ENCODE assay signal across 20 cellular contexts in the genomic region with DNA sequence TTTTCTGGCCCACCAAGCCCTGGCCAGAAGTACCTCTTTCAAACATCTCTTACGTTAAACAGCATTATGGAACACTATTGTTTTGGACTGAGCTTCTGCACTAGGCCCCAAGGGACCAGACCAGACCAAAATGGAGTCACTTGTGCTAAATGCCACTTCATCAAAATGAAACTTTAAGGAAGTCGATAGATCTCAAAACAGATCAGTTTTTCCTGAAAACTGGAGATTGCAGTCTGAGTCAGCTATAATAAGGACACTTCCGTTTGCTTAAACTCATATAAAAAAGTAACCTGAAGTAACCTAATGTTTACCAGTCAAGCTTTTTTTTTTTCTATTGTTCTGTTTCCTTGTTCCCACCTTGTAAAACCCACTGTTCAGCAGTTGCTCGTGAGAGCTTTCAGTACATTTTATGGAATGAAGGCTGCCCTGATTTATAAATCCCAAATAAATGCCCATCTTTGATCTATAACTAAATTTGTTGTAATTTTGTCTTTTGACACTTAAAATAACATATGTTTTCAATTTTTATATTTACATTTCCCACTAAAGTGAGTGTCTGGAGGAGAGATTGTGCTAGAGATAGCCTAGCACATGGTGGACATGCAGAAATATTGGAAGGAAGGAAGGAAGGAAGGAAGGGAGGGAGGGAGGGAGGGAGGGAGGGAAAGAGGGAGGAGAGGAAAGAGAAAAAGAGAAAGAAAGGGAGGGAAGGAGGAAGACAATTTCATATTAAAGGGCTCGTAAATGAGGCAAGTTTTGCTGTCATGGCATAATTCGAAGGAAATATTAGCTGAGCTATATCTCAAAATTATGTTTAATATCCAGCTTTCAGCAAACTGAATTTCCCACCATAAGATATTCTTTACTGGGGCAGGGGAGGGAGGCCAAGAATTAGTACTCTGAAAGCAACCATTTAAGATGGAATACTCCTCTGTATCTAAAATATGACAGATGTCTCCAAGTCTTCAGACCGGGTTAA.
DNase-seq lines count a peak whose midpoint lies in the region; ATAC-seq, FAIRE-seq and TF ChIP-seq lines count a peak whose summit lies in the region.
"Had no signal": no experiment of that assay in that cellular context is flagged by ENCODE, and none has a peak within 500 bp of the region (broad histone marks: within the 10 kb centered on the region; RNA-seq: fewer than 3 reads in every experiment).

No MANE protein-coding gene starts in this region.

- peak; percentile 20 for DNase-seq in LoVo (ENCODE audit: low spot score)
- peak; percentile 46 for DNase-seq in bronchial epithelial cell (ENCODE audit: low read depth)
- peak; percentile 38 to 52 for DNase-seq in lung microvascular endothelial cell (ENCODE audit: low read depth in 2 of 2)
- DNase-seq in stimulated activated naive CD8-positive, alpha-beta T cell treated with anti-CD3 and anti-CD28 coated beads, Interleukin-15, Interleukin-2, amounts not matched to agents 100 U/mL and 50 U/mL, for 24 hours, result no peak
- DNase-seq in psoas muscle, result no peak
- no peak for DNase-seq in NCI-H2171 (lab: John Stamatoyannopoulos, UW)
- DNase-seq: activated CD4-positive, alpha-beta T cell treated with anti-CD3 and anti-CD28 coated beads, Interleukin-2, amount 50 U/mL, for 4 hours; amniotic stem cell; central memory CD4-positive, alpha-beta T cell; effector memory CD8-positive, alpha-beta T cell; glutamatergic neuron; natural killer cell; NCI-H2029; NCI-H510A treated with DMSO at 0.1 percent for 48 hours; SHP77 treated with DMSO at 0.1 percent for 48 hours had no signal

- ATAC-seq in stimulated activated naive CD8-positive, alpha-beta T cell treated with anti-CD3 and anti-CD28 coated beads, Interleukin-15, Interleukin-2, amounts not matched to agents 100 U/mL and 50 U/mL, for 24 hours, result no peak
- ATAC-seq in psoas muscle, result no peak
- ATAC-seq in GM19035 (IDR thresholded peaks at IDR 0.05; ENCODE audit: unreplicated experiment), result no peak
- ATAC-seq: effector memory CD8-positive, alpha-beta T cell; K562; natural killer cell had no signal

- no peaks in the 10 kb centered on the region for H3K9me3 ChIP-seq in psoas muscle
- H3K9me3 ChIP-seq: suprapubic skin had no signal

- FAIRE-seq in bronchial epithelial cell (lab: Jason Lieb, UNC), result no peak
- FAIRE-seq: K562, small intestine had no signal

- no peaks in the 10 kb centered on the region for H3K36me3 ChIP-seq in bronchial epithelial cell (ENCODE audit: control insufficient read depth, insufficient read depth, low read length)
- H3K36me3 ChIP-seq in psoas muscle (ENCODE audit: insufficient read depth in 1 of 2, low read depth in 1 of 2), result no peaks in the 10 kb centered on the region
- H3K36me3 ChIP-seq: suprapubic skin had no signal

- intact Hi-C loops in psoas muscle (cut with DNase I), result no loop called here

- WGBS in psoas muscle, 3 donors, result 69 to 74% (median 70%) methylated on average over 7 of the region's 7 CpGs

- TF ChIP-seq CTCF in bronchial epithelial cell (IDR thresholded peaks at IDR 0.05; ENCODE audit: insufficient read depth, low read length, severe bottlenecking) (no peak), psoas muscle (IDR thresholded peaks at IDR 0.05) (no peak)

- H3K27me3 ChIP-seq in bronchial epithelial cell (ENCODE audit: control insufficient read depth, insufficient read depth, low read length) (peaks cover 1% of the 10 kb centered on the region), psoas muscle (ENCODE audit: insufficient read depth in 3 of 3, low read length in 2 of 3) (no peaks in the 10 kb centered on the region)
- H3K27me3 ChIP-seq: suprapubic skin had no signal

- no peaks in the 10 kb centered on the region for H3K4me1 ChIP-seq in psoas muscle

- H3K4me3 ChIP-seq in bronchial epithelial cell (ENCODE audit: low read depth, low read length), result no peak overlapping the region
- H3K4me3 ChIP-seq in psoas muscle, result no peak overlapping the region
- H3K4me3 ChIP-seq: K562, suprapubic skin had no signal

- H3K27ac ChIP-seq in temporal lobe (ENCODE audit: low read depth, low read length) (peak overlapping the region; percentile 22), psoas muscle (no peak overlapping the region)
- H3K27ac ChIP-seq: suprapubic skin had no signal

Comparison
In these comparisons a context has a peak if more than half of its experiments do, and no peak if none do; other contexts are left out.
1. DNase-seq: peak in LoVo (single experiment), bronchial epithelial cell (single experiment) and lung microvascular endothelial cell (2 of 2); none in stimulated activated naive CD8-positive, alpha-beta T cell treated with anti-CD3 and anti-CD28 coated beads, Interleukin-15, Interleukin-2, amounts not matched to agents 100 U/mL and 50 U/mL, for 24 hours (single experiment), psoas muscle (0 of 2) and NCI-H2171 (single experiment).